8 cellular contexts compared by ENCODE assay signal in genomic region chr6:52389626-52390360, GRCh38. TPM values are rescaled to one million over a fixed set of nuclear protein-coding genes. Genes with fewer than 3 reads are reported as not detected.
DNase-seq lines count a peak whose midpoint lies in the region; ATAC-seq and TF ChIP-seq lines count a peak whose summit lies in the region.

No MANE protein-coding gene starts in this region.

- no peak overlapping the region for H3K14ac ChIP-seq in neuronal stem cell (ENCODE audit: low read length)

- no peak overlapping the region for H2BK120ac ChIP-seq in neuronal stem cell (ENCODE audit: low read depth, low read length)

- H3K79me1 ChIP-seq in neuronal stem cell (ENCODE audit: low read depth, low read length), result peaks cover 1% of the 10 kb centered on the region

- H4K20me1 ChIP-seq in smooth muscle cell (ENCODE audit: low read depth), result no peaks in the 10 kb centered on the region

- no peak overlapping the region for H4K8ac ChIP-seq in neuronal stem cell (ENCODE audit: low read depth, low read length)

- no peaks in the 10 kb centered on the region for H3K27me3 Mint-ChIP-seq in activated T-cell treated with anti-CD3 and anti-CD28 coated beads, Interleukin-2, amount 50 U/mL, for 24 hours

- H3K4me3 Mint-ChIP-seq in activated T-cell treated with anti-CD3 and anti-CD28 coated beads, Interleukin-2, amount 50 U/mL, for 24 hours, result peak overlapping the region; percentile 42

- peaks cover 10% of the 10 kb centered on the region for H3F3A ChIP-seq in smooth muscle cell (ENCODE audit: low read depth)

- H3K4me1 ChIP-seq in gastroesophageal sphincter (peaks cover 0 to 33% (median 4%) of the 10 kb centered on the region in 3 donors), smooth muscle cell (ENCODE audit: low read depth) (peaks cover 9% of the 10 kb centered on the region), neuronal stem cell (ENCODE audit: control insufficient read depth in 2 of 2, insufficient read depth in 1 of 2, low read depth in 1 of 2, low read length in 2 of 2) (peaks cover 0 to 2% of the 10 kb centered on the region in 2 donors)

- H3K27ac Mint-ChIP-seq in activated T-cell treated with anti-CD3 and anti-CD28 coated beads, Interleukin-2, amount 50 U/mL, for 24 hours, result peak overlapping the region; percentile 93

- H3K18ac ChIP-seq in neuronal stem cell (ENCODE audit: low read length), result no peak overlapping the region

- H3K9ac ChIP-seq in smooth muscle cell (ENCODE audit: low read depth) (peak overlapping the region; percentile 28), neuronal stem cell (ENCODE audit: low read depth, low read length, poor library complexity) (no peak overlapping the region)

- ATAC-seq in GM18519 (IDR thresholded peaks at IDR 0.05; ENCODE audit: low FRiP score, unreplicated experiment), result peak; percentile 55
- ATAC-seq in HG02943 (IDR thresholded peaks at IDR 0.05; ENCODE audit: low read depth, unreplicated experiment), result peak; percentile 54
- peak; percentile 33 for ATAC-seq in gastroesophageal sphincter

- no peak overlapping the region for H2BK12ac ChIP-seq in neuronal stem cell (ENCODE audit: low read length)

- WGBS in gastroesophageal sphincter (ENCODE audit: low coverage in 1 of 2), 2 donors, result 0 to 18% methylated on average over 4 of the region's 8 CpGs
- WGBS in smooth muscle cell (ENCODE audit: low lambda C conversion rate), result 44% methylated on average over 8 of the region's 8 CpGs
- WGBS in neuronal stem cell (ENCODE audit: extremely low coverage in 2 of 2, insufficient read length in 2 of 2, insufficient replicate concordance in 1 of 2), 2 donors, result no CpG with 5 or more reads among the region's 8 CpGs

- TF ChIP-seq POLR2A in gastroesophageal sphincter (IDR thresholded peaks at IDR 0.05), result no peak

- TF ChIP-seq EP300 in gastroesophageal sphincter (IDR thresholded peaks at IDR 0.05), result no peak

- no peak overlapping the region for H2AK5ac ChIP-seq in neuronal stem cell (ENCODE audit: low read depth, low read length)

- no peaks in the 10 kb centered on the region for H3K27me3 ChIP-seq in gastroesophageal sphincter
- H3K27me3 ChIP-seq in smooth muscle cell (ENCODE audit: low read depth), result no peaks in the 10 kb centered on the region
- H3K27me3 ChIP-seq in neuronal stem cell (ENCODE audit: control insufficient read depth in 3 of 3, insufficient read depth in 3 of 3, low read depth in 1 of 3, low read length in 3 of 3), result no peaks in the 10 kb centered on the region

- H3K4me1 Mint-ChIP-seq in activated T-cell treated with anti-CD3 and anti-CD28 coated beads, Interleukin-2, amount 50 U/mL, for 24 hours (ENCODE audit: low read depth), result peaks cover 91% of the 10 kb centered on the region

- H2AFZ ChIP-seq in smooth muscle cell (ENCODE audit: low read depth), result peak overlapping the region; percentile 15
- H2AFZ ChIP-seq in neuronal stem cell (ENCODE audit: low read length), result no peak overlapping the region

- H3K36me3 Mint-ChIP-seq in activated T-cell treated with anti-CD3 and anti-CD28 coated beads, Interleukin-2, amount 50 U/mL, for 24 hours (ENCODE audit: low read depth), result peaks cover 20% of the 10 kb centered on the region

- H3K4me2 ChIP-seq in smooth muscle cell (peak overlapping the region; percentile 68), neuronal stem cell (ENCODE audit: insufficient read depth, low read length, poor library complexity, severe bottlenecking) (no peak overlapping the region)

- H3K4ac ChIP-seq in neuronal stem cell (ENCODE audit: low read length), result no peak overlapping the region

- H3K9me3 Mint-ChIP-seq in activated T-cell treated with anti-CD3 and anti-CD28 coated beads, Interleukin-2, amount 50 U/mL, for 24 hours, result no peaks in the 10 kb centered on the region

- H3K23ac ChIP-seq in neuronal stem cell (ENCODE audit: low read depth, low read length, poor library complexity), result no peak overlapping the region

- in situ Hi-C loops in ACHN (cut with HindIII; ENCODE audit: low pct_ligation_motif_present, low pct_unique_long_range_greater_than_20kb, low sequenced_read_pairs), result loop anchor here (25.0 kb wide), 1 partner anchor 102 kb away; the partner anchor contains the start of gene MCM3

- no peak overlapping the region for H2BK15ac ChIP-seq in neuronal stem cell (ENCODE audit: low read length)

- H3K36me3 ChIP-seq in gastroesophageal sphincter (no peaks in the 10 kb centered on the region), smooth muscle cell (ENCODE audit: low read depth) (no peaks in the 10 kb centered on the region), neuronal stem cell (replicated peaks in 1 of 2; ENCODE audit: control insufficient read depth in 2 of 2, insufficient read depth in 2 of 2, low read length in 2 of 2) (peaks cover 0 to 5% of the 10 kb centered on the region in 2 donors)

- H2BK5ac ChIP-seq in neuronal stem cell (ENCODE audit: low read length), result no peak overlapping the region

- DNase-seq in ACHN, result peak; percentile 65
- peak; percentile 83 for DNase-seq in NCI-H2196 (lab: John Stamatoyannopoulos, UW; ENCODE audit: unreplicated experiment)
- no peak for DNase-seq in activated T-cell treated with anti-CD3 and anti-CD28 coated beads, Interleukin-2, amount 50 U/mL, for 24 hours
- DNase-seq in smooth muscle cell (lab: John Stamatoyannopoulos, UW; ENCODE audit: unreplicated experiment), result no peak
- no peak for DNase-seq in neuronal stem cell (ENCODE audit: low spot score)

- no peaks in the 10 kb centered on the region for H3K79me2 ChIP-seq in smooth muscle cell (ENCODE audit: low read depth)

- no peaks in the 10 kb centered on the region for H3K9me3 ChIP-seq in gastroesophageal sphincter
- H3K9me3 ChIP-seq in smooth muscle cell (replicated peaks; ENCODE audit: low read depth), result no peaks in the 10 kb centered on the region
- peaks cover 6 to 16% of the 10 kb centered on the region in 2 donors for H3K9me3 ChIP-seq in neuronal stem cell (replicated peaks in 1 of 2; ENCODE audit: control insufficient read depth in 2 of 2, insufficient read depth in 1 of 2, low read depth in 1 of 2, low read length in 2 of 2)

- H3K4me3 ChIP-seq in gastroesophageal sphincter, result no peak overlapping the region
- no peak overlapping the region for H3K4me3 ChIP-seq in smooth muscle cell
- no peak overlapping the region for H3K4me3 ChIP-seq in neuronal stem cell (ENCODE audit: low read length in 2 of 2)

- H3K27ac ChIP-seq in gastroesophageal sphincter, result peak overlapping the region in 3 of 4 donors; percentile 23 to 33 (median 33)
- H3K27ac ChIP-seq in smooth muscle cell (ENCODE audit: low read depth), result peak overlapping the region; percentile 60
- H3K27ac ChIP-seq in neuronal stem cell (replicated peaks; ENCODE audit: low read length), result no peak overlapping the region

- no peak overlapping the region for H4K91ac ChIP-seq in neuronal stem cell (ENCODE audit: low read depth, low read length, poor library complexity)

- TF ChIP-seq CTCF in gastroesophageal sphincter (IDR thresholded peaks at IDR 0.05), result no peak
- TF ChIP-seq CTCF in smooth muscle cell (IDR thresholded peaks at IDR 0.05; ENCODE audit: borderline replicate concordance, insufficient read depth, poor library complexity, severe bottlenecking), result no peak

RNA-seq across cellular contexts. Expression of gene PAQR8, which starts 27.8 kb away (rescaled TPM):
- 10 to 100 TPM in 3 of 4 donors, 1 to 10 TPM in 1; 8.6 to 21.1 (median 14.2) TPM for total RNA-seq in gastroesophageal sphincter
- total RNA-seq in smooth muscle cell, result 6.1 and 8.4 TPM in 2 replicates
- 4.3 and 7.8 TPM in 2 replicates for polyA plus RNA-seq in smooth muscle cell
- polyA plus RNA-seq in neuronal stem cell (2013, experiment 1 of 2), result 16.4 TPM
- polyA plus RNA-seq in neuronal stem cell (2013, experiment 2 of 2), result 16.7 TPM

RNA-seq across cellular contexts. Expression of gene EFHC1, which starts 30.3 kb away (rescaled TPM):
- total RNA-seq in gastroesophageal sphincter (10 to 100 TPM in 3 of 4 donors, 1 to 10 TPM in 1; 5.1 to 27.4 (median 12.9) TPM), smooth muscle cell (17.4 and 25.9 TPM in 2 replicates)
- 11.0 and 17.1 TPM in 2 replicates for polyA plus RNA-seq in smooth muscle cell
- polyA plus RNA-seq in neuronal stem cell (2013, experiment 1 of 2), result 31.7 TPM
- 33.0 TPM for polyA plus RNA-seq in neuronal stem cell (2013, experiment 2 of 2)

Comparison
In these comparisons a context has a peak if more than half of its experiments do, and no peak if none do; other contexts are left out.
1. DNase-seq: peak in ACHN (single experiment) and NCI-H2196 (single experiment); none in activated T-cell treated with anti-CD3 and anti-CD28 coated beads, Interleukin-2, amount 50 U/mL, for 24 hours (single experiment), smooth muscle cell (single experiment) and neuronal stem cell (single experiment).
2. Peak in every context shown above with its lines, with median percentiles within 50 percentile points of each other: ATAC-seq.